Comparison of ENCODE assay signal across 26 cellular contexts in genomic region chr19:53994811-53995210, GRCh38. TPM values are rescaled to one million over a fixed set of nuclear protein-coding genes. Genes with fewer than 3 reads are reported as not detected.
"Had no signal": no experiment of that assay in that cellular context is flagged by ENCODE, and none has a peak within 500 bp of the region (broad histone marks: within the 10 kb centered on the region; RNA-seq: fewer than 3 reads in every experiment).

No MANE protein-coding gene starts in this region.

- DNase-seq: activated CD4-positive, alpha-beta T cell treated with anti-CD3 and anti-CD28 coated beads, Interleukin-2, amount 50 U/mL, for 48 hours; activated effector memory CD4-positive, alpha-beta T cell treated with Interleukin-2 at 50 U/mL for 16 hours; activated naive CD4-positive, alpha-beta T cell treated with anti-CD3 and anti-CD28 coated beads for 36 hours; activated naive CD8-positive, alpha-beta T cell treated with anti-CD3 and anti-CD28 coated beads, Interleukin-2, amount 10 ng/mL, durations not matched to agents 7 days and 5 days; activated T-cell treated with anti-CD3 and anti-CD28 coated beads, Interleukin-2, amount 50 U/mL, for 48 hours; amygdala; erythroblast; foreskin keratinocyte; left ventricle myocardium inferior; midbrain; natural killer cell; right cardiac atrium; stimulated activated CD4-positive, alpha-beta T cell treated with anti-CD3 and anti-CD28 coated beads, Interleukin-12 subunit alpha, Interleukin-12 subunit beta, amount 100 ng/mL, for 4 hours; stimulated activated CD4-positive, alpha-beta T cell treated with anti-CD3 and anti-CD28 coated beads, Interleukin-1b, Interleukin-23, amount 100 ng/mL, for 48 hours; substantia nigra; T1000; thyroid gland; upper lobe of right lung had no signal

- H3K9me3 ChIP-seq: left ventricle myocardium inferior, thyroid gland, upper lobe of right lung had no signal

- H3K4me3 ChIP-seq: hepatocyte, left ventricle myocardium inferior, thyroid gland, upper lobe of right lung had no signal

- H3K27ac Mint-ChIP-seq: activated naive CD4-positive, alpha-beta T cell treated with anti-CD3 and anti-CD28 coated beads for 36 hours; activated naive CD8-positive, alpha-beta T cell treated with anti-CD3 and anti-CD28 coated beads, Interleukin-2, amount 10 ng/mL, durations not matched to agents 7 days and 5 days; natural killer cell; stimulated activated naive CD8-positive, alpha-beta T cell treated with anti-CD3 and anti-CD28 coated beads, Interleukin-15, Interleukin-2, amounts not matched to agents 100 ng/mL and 50 ng/mL, for 24 hours; WTC11 had no signal

- ATAC-seq: foreskin keratinocyte, natural killer cell, right cardiac atrium, upper lobe of right lung, WTC11 had no signal

- H3K4me1 ChIP-seq: foreskin keratinocyte had no signal

- H3K4me3 Mint-ChIP-seq: activated naive CD4-positive, alpha-beta T cell treated with anti-CD3 and anti-CD28 coated beads for 36 hours; activated naive CD8-positive, alpha-beta T cell treated with anti-CD3 and anti-CD28 coated beads, Interleukin-2, amount 10 ng/mL, durations not matched to agents 7 days and 5 days; natural killer cell; stimulated activated naive CD8-positive, alpha-beta T cell treated with anti-CD3 and anti-CD28 coated beads, Interleukin-15, Interleukin-2, amounts not matched to agents 100 ng/mL and 50 ng/mL, for 24 hours; WTC11 had no signal

- H3K4me1 Mint-ChIP-seq: activated naive CD8-positive, alpha-beta T cell treated with anti-CD3 and anti-CD28 coated beads, Interleukin-2, amount 10 ng/mL, durations not matched to agents 7 days and 5 days had no signal

- H3K36me3 Mint-ChIP-seq: activated naive CD8-positive, alpha-beta T cell treated with anti-CD3 and anti-CD28 coated beads, Interleukin-2, amount 10 ng/mL, durations not matched to agents 7 days and 5 days; natural killer cell; WTC11 had no signal

- H3K27ac ChIP-seq: foreskin keratinocyte, hepatocyte, left ventricle myocardium inferior, thyroid gland, upper lobe of right lung had no signal

- H3K9me3 Mint-ChIP-seq: activated naive CD4-positive, alpha-beta T cell treated with anti-CD3 and anti-CD28 coated beads for 36 hours; activated naive CD8-positive, alpha-beta T cell treated with anti-CD3 and anti-CD28 coated beads, Interleukin-2, amount 10 ng/mL, durations not matched to agents 7 days and 5 days; natural killer cell; stimulated activated naive CD8-positive, alpha-beta T cell treated with anti-CD3 and anti-CD28 coated beads, Interleukin-15, Interleukin-2, amounts not matched to agents 100 ng/mL and 50 ng/mL, for 24 hours; WTC11 had no signal

- H3K36me3 ChIP-seq: left ventricle myocardium inferior, thyroid gland, upper lobe of right lung had no signal

RNA-seq across cellular contexts. Expression of gene CACNG6, which starts 3.4 kb away (rescaled TPM):
- total RNA-seq: activated naive CD4-positive, alpha-beta T cell treated with anti-CD3 and anti-CD28 coated beads for 36 hours; activated naive CD8-positive, alpha-beta T cell treated with anti-CD3 and anti-CD28 coated beads, Interleukin-2, amount 10 ng/mL, durations not matched to agents 7 days and 5 days; cardiac septum; chondrocyte; foreskin keratinocyte; left ventricle myocardium inferior; osteocyte; right cardiac atrium; T-helper 1 cell treated with Interleukin-12 subunit alpha and Interleukin-12 subunit beta and Interleukin-4 antibody, amounts not matched to agents 30 ng/mL and 1 ng/mL, for 36 hours; thyroid gland; upper lobe of right lung had no signal
- polyA plus RNA-seq: fibroblast of lung, foreskin keratinocyte, hepatocyte, right cardiac atrium had no signal

RNA-seq across cellular contexts. Expression of gene CACNG8, which starts 32.1 kb away (rescaled TPM):
- total RNA-seq: activated naive CD4-positive, alpha-beta T cell treated with anti-CD3 and anti-CD28 coated beads for 36 hours; activated naive CD8-positive, alpha-beta T cell treated with anti-CD3 and anti-CD28 coated beads, Interleukin-2, amount 10 ng/mL, durations not matched to agents 7 days and 5 days; foreskin keratinocyte; osteocyte; T-helper 1 cell treated with Interleukin-12 subunit alpha and Interleukin-12 subunit beta and Interleukin-4 antibody, amounts not matched to agents 30 ng/mL and 1 ng/mL, for 36 hours; thyroid gland had no signal
- polyA plus RNA-seq: foreskin keratinocyte had no signal
